Comparison of ENCODE assay signal across 20 cellular contexts in genomic region chr18:34543356-34543755, GRCh38.
"Had no signal": no experiment of that assay in that cellular context is flagged by ENCODE, and none has a peak within 500 bp of the region (broad histone marks: within the 10 kb centered on the region; RNA-seq: fewer than 3 reads in every experiment).

No MANE protein-coding gene starts in this region.

- H3K4me1 ChIP-seq: right atrium auricular region, vagina had no signal

- H3K27ac ChIP-seq: left ventricle myocardium inferior, psoas muscle, right atrium auricular region, thoracic aorta, vagina had no signal

- ATAC-seq: activated naive CD4-positive, alpha-beta T cell treated with anti-CD3 and anti-CD28 coated beads, Interleukin-2, amount 50 U/mL, for 72 hours; esophagus mucosa; naive thymus-derived CD8-positive, alpha-beta T cell; WTC11 had no signal

- H3K9me3 ChIP-seq: left ventricle myocardium inferior, psoas muscle, right atrium auricular region, thoracic aorta, vagina had no signal

- H3K36me3 ChIP-seq: left ventricle myocardium inferior, right atrium auricular region, thoracic aorta, vagina had no signal

- H3K4me3 ChIP-seq: left ventricle myocardium inferior, psoas muscle, right atrium auricular region, thoracic aorta, vagina had no signal

- DNase-seq: activated gamma-delta T cell treated with Interleukin-2 at 50 U/mL for 16 hours; activated T-cell treated with anti-CD3 and anti-CD28 coated beads, Interleukin-2, amount 50 U/mL, for 1 hour; aorta; central memory CD4-positive, alpha-beta T cell; dermis blood vessel endothelial cell; effector CD8-positive, alpha-beta T cell; head of caudate nucleus; hypothalamus; left ventricle myocardium inferior; naive thymus-derived CD8-positive, alpha-beta T cell; psoas muscle; stimulated activated CD4-positive, alpha-beta T cell treated with anti-CD3 and anti-CD28 coated beads, Interleukin-4, amount 100 ng/mL, for 24 hours; stimulated activated naive CD4-positive, alpha-beta T cell treated with Interleukin-2 at 50 U/mL for 16 hours had no signal

- H3K27me3 ChIP-seq: right atrium auricular region, vagina had no signal

- FAIRE-seq: frontal cortex had no signal
